In the genomic region with DNA sequence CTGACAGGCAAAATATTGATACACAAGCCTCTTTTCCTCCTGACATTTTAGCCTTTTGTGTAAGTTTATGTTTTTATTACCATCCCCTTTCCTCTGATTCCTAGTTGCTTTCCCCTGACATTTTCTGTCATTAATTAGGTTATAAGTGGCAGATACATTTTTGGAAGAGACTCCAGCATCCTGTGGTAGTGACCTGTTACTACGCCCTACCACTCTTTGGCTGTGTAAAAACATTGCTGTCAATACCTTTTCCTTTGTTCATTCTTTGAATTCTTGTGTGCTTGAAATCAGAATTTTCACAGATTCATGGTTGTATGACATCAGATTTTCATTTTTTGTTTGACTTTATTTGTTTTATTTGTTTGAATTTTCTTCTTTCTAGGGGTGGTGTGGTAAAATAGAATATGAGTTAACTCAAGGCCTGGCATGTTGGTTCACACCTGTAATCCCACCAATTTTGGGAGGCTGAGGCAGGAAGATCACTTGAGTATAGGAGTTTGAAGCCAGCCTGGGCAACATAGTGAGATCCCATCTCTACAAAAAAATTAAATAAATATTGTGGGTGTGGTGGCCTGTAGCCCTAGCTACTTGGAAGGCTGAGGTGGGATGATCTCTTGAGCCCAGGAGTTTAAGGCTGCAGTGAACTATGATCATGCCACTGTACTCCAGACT, we compare ENCODE assay signal across 13 cellular contexts. TPM values are rescaled to one million over a fixed set of nuclear protein-coding genes. Genes with fewer than 3 reads are reported as not detected.
A peak's percentile ranks its signal among the peaks of the same experiment; 100 is the strongest.
DNase-seq lines count a peak whose midpoint lies in the region; ATAC-seq and TF ChIP-seq lines count a peak whose summit lies in the region.
"Had no signal": no experiment of that assay in that cellular context is flagged by ENCODE, and none has a peak within 500 bp of the region (broad histone marks: within the 10 kb centered on the region; RNA-seq: fewer than 3 reads in every experiment).

No MANE protein-coding gene starts in this region.

- no peak overlapping the region for H3K4me3 Mint-ChIP-seq in CD4-positive, alpha-beta memory T cell
- peak overlapping the region in 1 of 10 donors; percentile 18 for H3K4me3 Mint-ChIP-seq in naive thymus-derived CD4-positive, alpha-beta T cell
- H3K4me3 Mint-ChIP-seq: activated T-helper 17 cell treated with anti-CD3 and anti-CD28 coated beads, Interleukin-2, amount 50 U/mL, for 72 hours had no signal

- H3K9ac ChIP-seq in HCT116 (ENCODE audit: low read length) (no peak overlapping the region), mammary epithelial cell (ENCODE audit: insufficient read depth, low read length) (no peak overlapping the region)

- no peak for DNase-seq in CD4-positive, alpha-beta memory T cell
- DNase-seq in HCT116 (ENCODE audit: low read depth, low spot score) = no peak
- no peak for DNase-seq in mammary epithelial cell
- DNase-seq in naive thymus-derived CD4-positive, alpha-beta T cell = no peak
- no peak for DNase-seq in AML-193 (lab: John Stamatoyannopoulos, UW)
- DNase-seq in psoas muscle = no peak
- DNase-seq: DMS153, lower lobe of right lung had no signal

- H3K4me1 Mint-ChIP-seq in CD4-positive, alpha-beta memory T cell = peaks cover 19 to 33% (median 27%) of the 10 kb centered on the region in 4 donors
- peaks cover 21 to 55% (median 42%) of the 10 kb centered on the region in 7 donors for H3K4me1 Mint-ChIP-seq in naive thymus-derived CD4-positive, alpha-beta T cell

- no peak for TF ChIP-seq POLR2A in HCT116 (IDR thresholded peaks at IDR 0.05; ENCODE audit: borderline replicate concordance, extremely low read depth, insufficient read depth, insufficient read length)
- TF ChIP-seq POLR2A in gastroesophageal sphincter (IDR thresholded peaks at IDR 0.05) = no peak

- H4K20me1 ChIP-seq in HCT116 (ENCODE audit: insufficient read depth) (peaks cover 16% of the 10 kb centered on the region; the same call in 1 of the 2 replicates), mammary epithelial cell (ENCODE audit: insufficient read depth, low read length) (no peaks in the 10 kb centered on the region)

- peaks cover 4% of the 10 kb centered on the region for H3K36me3 ChIP-seq in CD4-positive, alpha-beta memory T cell (ENCODE audit: insufficient read depth, low read length)
- no peaks in the 10 kb centered on the region for H3K36me3 ChIP-seq in HCT116 (ENCODE audit: control insufficient read depth in 1 of 2, insufficient read depth in 2 of 2, low read length in 2 of 2)
- H3K36me3 ChIP-seq in mammary epithelial cell (ENCODE audit: insufficient read depth, low read length) = no peaks in the 10 kb centered on the region
- peaks cover 0 to 6% (median 0%) of the 10 kb centered on the region in 3 experiments for H3K36me3 ChIP-seq in naive thymus-derived CD4-positive, alpha-beta T cell (ENCODE audit: control insufficient read depth in 2 of 3, insufficient read depth in 3 of 3, low read length in 3 of 3)
- no peaks in the 10 kb centered on the region for H3K36me3 ChIP-seq in gastroesophageal sphincter
- H3K36me3 ChIP-seq in psoas muscle (ENCODE audit: insufficient read depth in 1 of 2, low read depth in 1 of 2) = no peaks in the 10 kb centered on the region
- H3K36me3 ChIP-seq: lower lobe of right lung, right atrium auricular region had no signal

- no peak for TF ChIP-seq EP300 in gastroesophageal sphincter (IDR thresholded peaks at IDR 0.05)

- CTCF ChIA-PET in CD4-positive, alpha-beta memory T cell (lab: Charles Lee; ENCODE audit: partially characterized antibody) = no interaction called here
- CTCF ChIA-PET in HCT116 (lab: Charles Lee) (interaction anchor here (0.6 kb wide), 1 partner anchor 27 kb away, joined by 3 read pairs; no protein-coding TSS in a partner anchor), mammary epithelial cell (lab: Charles Lee; ENCODE audit: low non-redundant PET) (interaction anchor here (0.7 kb wide), 1 partner anchor 47 kb away, joined by 15 read pairs; no protein-coding TSS in a partner anchor)
- CTCF ChIA-PET in naive thymus-derived CD4-positive, alpha-beta T cell (lab: Charles Lee) = no interaction called here

- dilution Hi-C loops in mammary epithelial cell (cut with HindIII; ENCODE audit: low sequenced_read_pairs) = no loop called here

- in situ Hi-C loops in mammary epithelial cell (cut with MboI; ENCODE audit: low sequenced_read_pairs in 2 of 2) = no loop called here

- no peak overlapping the region for H3K4me3 ChIP-seq in CD4-positive, alpha-beta memory T cell (ENCODE audit: low read length in 2 of 2)
- H3K4me3 ChIP-seq in HCT116 (replicated peaks in 1 of 2; ENCODE audit: low read depth in 1 of 2, low read length in 2 of 2) (no peak overlapping the region), mammary epithelial cell (replicated peaks in 1 of 3; ENCODE audit: insufficient read depth in 1 of 3, low read depth in 2 of 3, low read length in 3 of 3) (no peak overlapping the region), gastroesophageal sphincter (no peak overlapping the region), psoas muscle (no peak overlapping the region)
- H3K4me3 ChIP-seq in naive thymus-derived CD4-positive, alpha-beta T cell (ENCODE audit: low read length) = no peak overlapping the region
- H3K4me3 ChIP-seq: lower lobe of right lung, right atrium auricular region had no signal

- no TSS peak for BruUV-seq in HCT116 (replicated peaks; lab: Mats Ljungman, UMichigan)
- BruUV-seq in mammary epithelial cell (replicated peaks; lab: Mats Ljungman, UMichigan) = no TSS peak

- no peaks in the 10 kb centered on the region for H3K9me3 Mint-ChIP-seq in CD4-positive, alpha-beta memory T cell
- no peaks in the 10 kb centered on the region for H3K9me3 Mint-ChIP-seq in naive thymus-derived CD4-positive, alpha-beta T cell
- H3K9me3 Mint-ChIP-seq: activated T-helper 17 cell treated with anti-CD3 and anti-CD28 coated beads, Interleukin-2, amount 50 U/mL, for 72 hours had no signal

- ATAC-seq in HCT116 = peak; percentile 67; the same call in 1 of the 2 replicates
- no peak for ATAC-seq in naive thymus-derived CD4-positive, alpha-beta T cell
- no peak for ATAC-seq in HG02840 (IDR thresholded peaks at IDR 0.05; ENCODE audit: low FRiP score, unreplicated experiment)
- no peak for ATAC-seq in gastroesophageal sphincter
- no peak for ATAC-seq in psoas muscle
- ATAC-seq: activated T-helper 17 cell treated with anti-CD3 and anti-CD28 coated beads, Interleukin-2, amount 50 U/mL, for 72 hours; lower lobe of right lung had no signal

- peaks cover 4 to 5% of the 10 kb centered on the region in 2 donors for H3K36me3 Mint-ChIP-seq in CD4-positive, alpha-beta memory T cell
- peaks cover 0 to 27% (median 10%) of the 10 kb centered on the region in 5 donors for H3K36me3 Mint-ChIP-seq in naive thymus-derived CD4-positive, alpha-beta T cell

- no peaks in the 10 kb centered on the region for H3K27me3 ChIP-seq in CD4-positive, alpha-beta memory T cell (ENCODE audit: insufficient read depth, low read length)
- H3K27me3 ChIP-seq in HCT116 (ENCODE audit: insufficient read depth, low read length) = no peaks in the 10 kb centered on the region
- no peaks in the 10 kb centered on the region for H3K27me3 ChIP-seq in mammary epithelial cell (ENCODE audit: insufficient read depth, low read length)
- no peaks in the 10 kb centered on the region for H3K27me3 ChIP-seq in naive thymus-derived CD4-positive, alpha-beta T cell (ENCODE audit: control insufficient read depth in 2 of 2, insufficient read depth in 2 of 2, low read length in 2 of 2)
- no peaks in the 10 kb centered on the region for H3K27me3 ChIP-seq in gastroesophageal sphincter
- H3K27me3 ChIP-seq in psoas muscle (ENCODE audit: insufficient read depth in 3 of 3, low read length in 2 of 3) = no peaks in the 10 kb centered on the region
- H3K27me3 ChIP-seq: right atrium auricular region had no signal

- TF ChIP-seq CTCF in HCT116 (IDR thresholded peaks at IDR 0.05 in 2 of 3, conservative IDR thresholded peaks at IDR 0.05 in 1 of 3; ENCODE audit: borderline replicate concordance in 1 of 3, insufficient read depth in 1 of 3, low read depth in 2 of 3, low read length in 2 of 3) = peak in 2 of 3 experiments; percentile 34 to 54; a peak in 3 of 6 replicates
- peak; percentile 8 to 48 for TF ChIP-seq CTCF in mammary epithelial cell (conservative IDR thresholded peaks at IDR 0.05 in 1 of 2, IDR thresholded peaks at IDR 0.05 in 1 of 2; ENCODE audit: extremely low read depth in 1 of 2, insufficient read depth in 1 of 2, low read depth in 1 of 2, low read length in 2 of 2)
- no peak for TF ChIP-seq CTCF in gastroesophageal sphincter (IDR thresholded peaks at IDR 0.05)
- no peak for TF ChIP-seq CTCF in psoas muscle (IDR thresholded peaks at IDR 0.05)

- no peak overlapping the region for H2AFZ ChIP-seq in HCT116 (ENCODE audit: low read depth, low read length, poor library complexity, severe bottlenecking)
- H2AFZ ChIP-seq in mammary epithelial cell (ENCODE audit: low read depth, low read length) = no peak overlapping the region

- POLR2A ChIA-PET in CD4-positive, alpha-beta memory T cell (lab: Charles Lee; ENCODE audit: partially characterized antibody) = no interaction called here
- POLR2A ChIA-PET in HCT116 (lab: Charles Lee) = no interaction called here
- POLR2A ChIA-PET in naive thymus-derived CD4-positive, alpha-beta T cell (lab: Charles Lee) = no interaction called here

- H3K27ac ChIP-seq in CD4-positive, alpha-beta memory T cell (ENCODE audit: low read depth, low read length) = no peak overlapping the region
- no peak overlapping the region for H3K27ac ChIP-seq in HCT116 (ENCODE audit: low read depth, low read length)
- H3K27ac ChIP-seq in mammary epithelial cell (ENCODE audit: insufficient read depth, low read depth, low read length) = no peak overlapping the region
- no peak overlapping the region for H3K27ac ChIP-seq in naive thymus-derived CD4-positive, alpha-beta T cell (ENCODE audit: low read depth, low read length)
- H3K27ac ChIP-seq in gastroesophageal sphincter = no peak overlapping the region
- no peak overlapping the region for H3K27ac ChIP-seq in psoas muscle
- H3K27ac ChIP-seq: lower lobe of right lung, right atrium auricular region, RWPE1 had no signal

- H3K9me3 ChIP-seq in CD4-positive, alpha-beta memory T cell (ENCODE audit: control insufficient read depth in 1 of 2, low read length in 2 of 2) = no peaks in the 10 kb centered on the region
- H3K9me3 ChIP-seq in HCT116 (ENCODE audit: control insufficient read depth in 1 of 2, insufficient read depth in 1 of 2, low read depth in 1 of 2, low read length in 2 of 2) (no peaks in the 10 kb centered on the region), mammary epithelial cell (replicated peaks; ENCODE audit: insufficient read depth, low read length) (no peaks in the 10 kb centered on the region), gastroesophageal sphincter (no peaks in the 10 kb centered on the region), psoas muscle (no peaks in the 10 kb centered on the region)
- H3K9me3 ChIP-seq in naive thymus-derived CD4-positive, alpha-beta T cell (ENCODE audit: control insufficient read depth in 2 of 3, low read length in 3 of 3) = no peaks in the 10 kb centered on the region
- H3K9me3 ChIP-seq: lower lobe of right lung, right atrium auricular region had no signal

- H3K4me2 ChIP-seq in HCT116 (ENCODE audit: low read length) (no peak overlapping the region), mammary epithelial cell (ENCODE audit: insufficient read depth, low read depth, low read length) (no peak overlapping the region)

- TF ChIP-seq RAD21 in HCT116 (IDR thresholded peaks at IDR 0.05; ENCODE audit: low read depth) = no peak

- RAD21 ChIA-PET in HCT116 (lab: Charles Lee; ENCODE audit: low non-redundant PET in 1 of 2, low total read pairs in 2 of 2, uncharacterized antibody in 2 of 2, unreplicated experiment in 2 of 2) = no interaction called here

- H3K4me1 ChIP-seq in CD4-positive, alpha-beta memory T cell (ENCODE audit: insufficient read depth, low read length) = peaks cover 10% of the 10 kb centered on the region
- H3K4me1 ChIP-seq in HCT116 (ENCODE audit: control insufficient read depth in 1 of 2, insufficient read depth in 2 of 2, low read length in 2 of 2) (peaks cover 14 to 49% of the 10 kb centered on the region in 2 experiments), mammary epithelial cell (ENCODE audit: insufficient read depth, low read length) (no peaks in the 10 kb centered on the region), gastroesophageal sphincter (peaks cover 0 to 64% (median 2%) of the 10 kb centered on the region in 3 donors), psoas muscle (peaks cover 30% of the 10 kb centered on the region)
- H3K4me1 ChIP-seq in naive thymus-derived CD4-positive, alpha-beta T cell (ENCODE audit: control insufficient read depth in 2 of 2, insufficient read depth in 2 of 2, low read length in 2 of 2) = peaks cover 0 to 5% of the 10 kb centered on the region in 2 donors

- H3K27me3 Mint-ChIP-seq in CD4-positive, alpha-beta memory T cell = no peaks in the 10 kb centered on the region
- H3K27me3 Mint-ChIP-seq in naive thymus-derived CD4-positive, alpha-beta T cell = no peaks in the 10 kb centered on the region
- H3K27me3 Mint-ChIP-seq: activated T-helper 17 cell treated with anti-CD3 and anti-CD28 coated beads, Interleukin-2, amount 50 U/mL, for 72 hours had no signal

- WGBS in mammary epithelial cell (ENCODE audit: low coverage, missing lambda C conversion rate) = 87% methylated on average over 1 of the region's 1 CpG
- 89 to 100% methylated on average over 1 of the region's 1 CpG for WGBS in gastroesophageal sphincter (ENCODE audit: low coverage in 1 of 2), 2 donors
- WGBS in psoas muscle, 3 donors = 86 to 88% (median 87%) methylated on average over 1 of the region's 1 CpG

- intact Hi-C loops in CD4-positive, alpha-beta memory T cell (cut with micrococcal nuclease) = no loop called here
- intact Hi-C loops in HCT116 (cut with micrococcal nuclease) (no loop called here), mammary epithelial cell (cut with micrococcal nuclease) (no loop called here), psoas muscle (cut with DNase I) (no loop called here)
- intact Hi-C loops in naive thymus-derived CD4-positive, alpha-beta T cell (cut with micrococcal nuclease) = no loop called here

- H3K79me2 ChIP-seq in HCT116 (ENCODE audit: insufficient read depth, low read length) (peaks cover 97% of the 10 kb centered on the region), mammary epithelial cell (ENCODE audit: insufficient read depth, low read length) (peaks cover 93% of the 10 kb centered on the region)

- H3K9me2 ChIP-seq in HCT116 (ENCODE audit: insufficient read depth) = no peaks in the 10 kb centered on the region

- peak overlapping the region in 4 of 7 donors; percentile 9 to 89 (median 64) for H3K27ac Mint-ChIP-seq in CD4-positive, alpha-beta memory T cell
- peak overlapping the region in 7 of 9 donors; percentile 5 to 68 (median 14) for H3K27ac Mint-ChIP-seq in naive thymus-derived CD4-positive, alpha-beta T cell
- H3K27ac Mint-ChIP-seq: activated T-helper 17 cell treated with anti-CD3 and anti-CD28 coated beads, Interleukin-2, amount 50 U/mL, for 72 hours had no signal

RNA-seq across cellular contexts. Expression of a gene that starts 43.4 kb away (rescaled TPM):
- 10 to 100 TPM; 31.0 to 31.4 TPM for total RNA-seq in CD4-positive, alpha-beta memory T cell
- polyA plus RNA-seq in CD4-positive, alpha-beta memory T cell = 10 to 100 TPM; 10.8 to 17.4 TPM
- total RNA-seq in HCT116 (2021; ENCODE audit: unreplicated experiment) = 47.0 TPM
- 32.0 and 35.8 TPM in 2 replicates for polyA plus RNA-seq in HCT116 (2012)
- total RNA-seq in mammary epithelial cell = 10 to 100 TPM; 14.8 to 38.0 TPM
- polyA plus RNA-seq in mammary epithelial cell = 20.3 TPM
- 30.8 TPM for polyA minus RNA-seq in mammary epithelial cell
- total RNA-seq in naive thymus-derived CD4-positive, alpha-beta T cell = 10 to 100 TPM; 27.2 to 40.8 (median 32.0) TPM
- 10 to 100 TPM; 16.9 TPM for polyA plus RNA-seq in naive thymus-derived CD4-positive, alpha-beta T cell
- 10 to 100 TPM; 26.5 to 43.9 (median 33.0) TPM for total RNA-seq in gastroesophageal sphincter
- total RNA-seq in psoas muscle = 10 to 100 TPM; 48.0 to 62.9 (median 52.2) TPM
- polyA plus RNA-seq in psoas muscle = 10 to 100 TPM; 20.3 to 52.3 (median 37.5) TPM

Comparison
In these comparisons a context has a peak if more than half of its experiments do, and no peak if none do; other contexts are left out.
1. CTCF ChIP-seq: peak in HCT116 (2 of 3) and mammary epithelial cell (2 of 2); none in gastroesophageal sphincter (0 of 4) and psoas muscle (single experiment).
2. CTCF ChIA-PET loops: an anchor here in HCT116 (0.6 kb wide) and mammary epithelial cell (0.7 kb wide); none called in CD4-positive, alpha-beta memory T cell and naive thymus-derived CD4-positive, alpha-beta T cell.